In genomic region chr9:112486221-112487007, GRCh38 we compare ENCODE assay signal across 7 cellular contexts. TPM values are rescaled to one million over a fixed set of nuclear protein-coding genes. Genes with fewer than 3 reads are reported as not detected.
DNase-seq lines count a peak whose midpoint lies in the region; ATAC-seq and TF ChIP-seq lines count a peak whose summit lies in the region.

Gene KIAA1958, plus strand, starts transcription at chr9:112486827. Its CDS starts 87,254 bp downstream, at chr9:112574081.

- H3K27ac ChIP-seq in iPS DF 6.9 (ENCODE audit: low read length) (no peak within 1 kb of the TSS), gastrocnemius medialis (peak within 1 kb of the TSS; percentile 64 to 77 (median 72))

- H3K27me3 ChIP-seq in iPS DF 6.9 (ENCODE audit: control insufficient read depth, insufficient read depth, low read length) = no peaks in the 10 kb centered on the region
- no peaks in the 10 kb centered on the region for H3K27me3 ChIP-seq in gastrocnemius medialis

- H3K4me3 ChIP-seq in astrocyte of the spinal cord (ENCODE audit: low read depth, low read length) = peak within 1 kb of the TSS; percentile 62
- H3K4me3 ChIP-seq in iPS DF 6.9 (ENCODE audit: low read length) = peak within 1 kb of the TSS; percentile 80
- peak within 1 kb of the TSS; percentile 70 to 86 (median 80) for H3K4me3 ChIP-seq in gastrocnemius medialis

- ATAC-seq in GM18499 (IDR thresholded peaks at IDR 0.05; ENCODE audit: insufficient read depth, unreplicated experiment) (peak; percentile 62), HG02840 (IDR thresholded peaks at IDR 0.05; ENCODE audit: low FRiP score, unreplicated experiment) (peak; percentile 92), gastrocnemius medialis (peak; percentile 76 to 78)

- intact Hi-C loops in gastrocnemius medialis (cut with DNase I; ENCODE audit: low total_unique reads) = loop anchor here (5.0 kb wide), 2 partner anchors 109 to 231 kb away; partner anchors contain the start of gene INIP

- H3K36me3 ChIP-seq in iPS DF 6.9 (ENCODE audit: control insufficient read depth, insufficient read depth, low read length) (no peaks in the 10 kb centered on the region), gastrocnemius medialis (no peaks in the 10 kb centered on the region)

- no peaks in the 10 kb centered on the region for H3K9me3 ChIP-seq in iPS DF 6.9 (ENCODE audit: control insufficient read depth, insufficient read depth, low read length)
- H3K9me3 ChIP-seq in gastrocnemius medialis = no peaks in the 10 kb centered on the region

- DNase-seq in NCI-H1417 treated with DMSO at 0.1 percent for 48 hours (lab: John Stamatoyannopoulos, UW) (peak; percentile 14), T-helper 9 cell (peak; percentile 60), astrocyte of the spinal cord (ENCODE audit: low read depth, low spot score) (peak; percentile 66), iPS DF 6.9 (ENCODE audit: low read depth, low spot score) (peak; percentile 63), gastrocnemius medialis (peak; percentile 40 to 69)

- H3K4me1 ChIP-seq in iPS DF 6.9 (ENCODE audit: control insufficient read depth, insufficient read depth, low read length) = 0 out of 2 replicates have a peak, but pooled peaks cover 1% of the 10 kb centered on the region
- peaks cover 3 to 11% of the 10 kb centered on the region in 2 donors for H3K4me1 ChIP-seq in gastrocnemius medialis

- WGBS in iPS DF 6.9 (ENCODE audit: insufficient coverage, insufficient read length) = no CpG with 5 or more reads among the region's 93 CpGs

- TF ChIP-seq POLR2A in gastrocnemius medialis (IDR thresholded peaks at IDR 0.05) = peak in 1 of 2 donors; percentile 35

- in situ Hi-C loops in astrocyte of the spinal cord (cut with HindIII; ENCODE audit: low sequenced_read_pairs) = no loop called here
- in situ Hi-C loops in gastrocnemius medialis (cut with MboI; ENCODE audit: low sequenced_read_pairs in 4 of 4) = no loop called here

- no peak for TF ChIP-seq CTCF in astrocyte of the spinal cord (IDR thresholded peaks at IDR 0.05; ENCODE audit: low read depth, low read length)
- no peak for TF ChIP-seq CTCF in gastrocnemius medialis (IDR thresholded peaks at IDR 0.05 in 4 of 5, conservative IDR thresholded peaks at IDR 0.05 in 1 of 5)

RNA-seq across cellular contexts. Expression of gene KIAA1958, which starts in this region (rescaled TPM):
- total RNA-seq in gastrocnemius medialis = 1 to 10 TPM; 1.3 to 4.0 (median 2.6) TPM

Comparison
In these comparisons a context has a peak if more than half of its experiments do, and no peak if none do; other contexts are left out.
1. DNase-seq: peak in every context shown above with its lines; median percentile 66 in astrocyte of the spinal cord; 63 in iPS DF 6.9; 60 in T-helper 9 cell; 54 in gastrocnemius medialis; 14 in NCI-H1417 treated with DMSO at 0.1 percent for 48 hours.